9 cellular contexts compared by ENCODE assay signal in genomic region chr6:70415247-70415646, GRCh38. TPM values are rescaled to one million over a fixed set of nuclear protein-coding genes. Genes with fewer than 3 reads are reported as not detected.
DNase-seq lines count a peak whose midpoint lies in the region; ATAC-seq and TF ChIP-seq lines count a peak whose summit lies in the region.
"Had no signal": no experiment of that assay in that cellular context is flagged by ENCODE, and none has a peak within 500 bp of the region (broad histone marks: within the 10 kb centered on the region; RNA-seq: fewer than 3 reads in every experiment).

No MANE protein-coding gene starts in this region.

- H3K4me3 ChIP-seq in neuron (ENCODE audit: low read length) = peak overlapping the region; percentile 65

- peaks cover 7% of the 10 kb centered on the region for H3K9me3 ChIP-seq in neuron (ENCODE audit: low read length)
- H3K9me3 ChIP-seq: esophagus muscularis mucosa had no signal

- H2AFZ ChIP-seq in neuron (ENCODE audit: low read depth, low read length) = no peak overlapping the region

- peak; percentile 28 for DNase-seq in GM13976 (ENCODE audit: low spot score)
- DNase-seq in KG1 (lab: John Stamatoyannopoulos, UW) = peak; percentile 12
- no peak for DNase-seq in NCI-H2227 (lab: John Stamatoyannopoulos, UW; ENCODE audit: unreplicated experiment)
- no peak for DNase-seq in NK-92 treated with Interleukin-12 subunit alpha and Interleukin-12 subunit beta, amount 100 ng/mL, for 24 hours (lab: John Stamatoyannopoulos, UW)
- DNase-seq: activated effector memory CD4-positive, alpha-beta T cell treated with Interleukin-2 at 50 U/mL for 16 hours had no signal

- H3K4me3 Mint-ChIP-seq in brain = peak overlapping the region; percentile 86 to 97 (median 94)

- H3K9me3 Mint-ChIP-seq in brain = no peaks in the 10 kb centered on the region

- peak overlapping the region in 4 of 5 experiments; percentile 9 to 95 (median 55) for H3K27ac Mint-ChIP-seq in brain

- in situ Hi-C loops in GM13976 (cut with MboI; ENCODE audit: low sequenced_read_pairs, unreplicated experiment) = loop anchor here (25.0 kb wide), 1 partner anchor 272 kb away; no protein-coding TSS in a partner anchor

- ATAC-seq in esophagus mucosa = no peak

- TF ChIP-seq CTCF in GM13976 (IDR thresholded peaks at IDR 0.05; ENCODE audit: borderline replicate concordance, control extremely low read depth, extremely low read depth, insufficient read depth, missing control alignments) = no peak
- TF ChIP-seq CTCF in brain (conservative IDR thresholded peaks at IDR 0.05) = no peak

- no peaks in the 10 kb centered on the region for H3K27me3 ChIP-seq in neuron (ENCODE audit: insufficient read depth, low read length)
- H3K27me3 ChIP-seq: esophagus muscularis mucosa had no signal

- H3K27me3 Mint-ChIP-seq in brain = peaks cover 14% of the 10 kb centered on the region

- H3K4me1 Mint-ChIP-seq in brain = peaks cover 40% of the 10 kb centered on the region

- H3K36me3 ChIP-seq in neuron (ENCODE audit: insufficient read depth, low read length) = peaks cover 31% of the 10 kb centered on the region

- peaks cover 13% of the 10 kb centered on the region for H3K4me1 ChIP-seq in neuron (ENCODE audit: insufficient read depth, low read length)

- H3K36me3 Mint-ChIP-seq in brain = peaks cover 22% of the 10 kb centered on the region

RNA-seq across cellular contexts. Expression of gene FAM135A, which starts 1.9 kb away (rescaled TPM):
- 3.8 TPM for polyA plus RNA-seq in brain (ENCODE audit: insufficient read depth, low read depth, low replicate concordance)
- 68.7 TPM for total RNA-seq in esophagus mucosa

Comparison
In these comparisons a context has a peak if more than half of its experiments do, and no peak if none do; other contexts are left out.
1. DNase-seq: peak in GM13976 (single experiment) and KG1 (single experiment); none in NCI-H2227 (single experiment) and NK-92 treated with Interleukin-12 subunit alpha and Interleukin-12 subunit beta, amount 100 ng/mL, for 24 hours (single experiment).